14 cellular contexts compared by ENCODE assay signal in the genomic region with DNA sequence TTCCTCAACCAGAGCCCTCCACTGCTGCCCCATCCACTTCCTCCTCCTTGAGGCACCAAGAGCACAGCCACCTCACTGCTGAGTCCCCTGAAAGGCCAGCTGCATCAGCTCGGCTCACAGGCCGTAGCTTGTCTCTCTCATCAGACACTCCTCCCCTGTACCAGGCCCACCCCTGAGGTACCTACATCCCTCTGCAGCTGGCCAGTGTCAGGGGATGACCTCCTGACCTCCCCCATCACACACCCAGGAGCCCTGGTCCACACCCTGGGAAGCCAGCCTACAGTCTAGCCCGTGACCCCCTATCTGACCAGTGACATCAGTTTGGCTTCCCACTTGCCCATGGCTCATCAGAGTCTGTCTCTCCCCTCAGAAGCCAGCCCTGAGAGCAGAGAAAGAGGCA.
DNase-seq lines count a peak whose midpoint lies in the region; ATAC-seq, FAIRE-seq and TF ChIP-seq lines count a peak whose summit lies in the region.
"Had no signal": no experiment of that assay in that cellular context is flagged by ENCODE, and none has a peak within 500 bp of the region (broad histone marks: within the 10 kb centered on the region; RNA-seq: fewer than 3 reads in every experiment).

No MANE protein-coding gene starts in this region.

- CTCF ChIA-PET in RWPE1 (lab: Yijun Ruan, JAX): interaction anchor here (0.7 to 1.0 kb wide), 4 partner anchors 8 to 1522 kb away, joined by 3 to 7 read pairs (median 4); no protein-coding TSS in a partner anchor

- POLR2A ChIA-PET in RWPE1 (lab: Yijun Ruan, JAX; ENCODE audit: low non-redundant PET): no interaction called here

- H3K27ac ChIP-seq in RWPE1 (peak overlapping the region; percentile 37), parathyroid adenoma (peak overlapping the region; percentile 1)

- H2AFZ ChIP-seq in parathyroid adenoma: no peak overlapping the region

- H3K27ac Mint-ChIP-seq in CD14-positive monocyte: peak overlapping the region in 3 of 7 donors; percentile 25 to 50 (median 44)
- H3K27ac Mint-ChIP-seq: activated CD4-positive, alpha-beta T cell treated with anti-CD3 and anti-CD28 coated beads for 36 hours; activated naive CD4-positive, alpha-beta T cell treated with anti-CD3 and anti-CD28 coated beads, Interleukin-2, amount 50 U/mL, for 24 hours had no signal

- no peaks in the 10 kb centered on the region for H3K36me3 ChIP-seq in parathyroid adenoma (ENCODE audit: control insufficient read depth, insufficient read depth, low read length)

- H3K4me1 ChIP-seq in parathyroid adenoma: peaks cover 10% of the 10 kb centered on the region

- no peak overlapping the region for H3K4me2 ChIP-seq in parathyroid adenoma (ENCODE audit: low read length)

- DNase-seq in CD14-positive monocyte (ENCODE audit: low spot score) (peak; percentile 43), RWPE1 (ENCODE audit: low spot score) (no peak), left ventricle myocardium superior (no peak), H54 (ENCODE audit: insufficient read length, low spot score) (no peak), NCI-H2029 (lab: John Stamatoyannopoulos, UW) (no peak)
- DNase-seq in activated CD4-positive, alpha-beta T cell treated with anti-CD3 and anti-CD28 coated beads, Interleukin-2, amount 50 U/mL, for 48 hours: no peak
- DNase-seq: occipital lobe; stimulated activated CD4-positive, alpha-beta T cell treated with anti-CD3 and anti-CD28 coated beads, Interleukin-2, amount 100 ng/mL, for 48 hours; stimulated activated naive CD4-positive, alpha-beta T cell treated with Interleukin-2 at 50 U/mL for 16 hours; SW 1271 had no signal

- ATAC-seq in left ventricle myocardium superior: peak; percentile 22
- ATAC-seq in HG03521 (IDR thresholded peaks at IDR 0.05; ENCODE audit: unreplicated experiment): no peak

- no peak overlapping the region for H3K4me3 Mint-ChIP-seq in CD14-positive monocyte
- H3K4me3 Mint-ChIP-seq: activated CD4-positive, alpha-beta T cell treated with anti-CD3 and anti-CD28 coated beads for 36 hours; activated naive CD4-positive, alpha-beta T cell treated with anti-CD3 and anti-CD28 coated beads, Interleukin-2, amount 50 U/mL, for 24 hours had no signal

- TF ChIP-seq POLR2A in H54 (IDR thresholded peaks at IDR 0.05; ENCODE audit: low read depth, low read length): no peak

- peaks cover 20% of the 10 kb centered on the region for H3K4me1 Mint-ChIP-seq in CD14-positive monocyte
- H3K4me1 Mint-ChIP-seq: activated CD4-positive, alpha-beta T cell treated with anti-CD3 and anti-CD28 coated beads for 36 hours; activated naive CD4-positive, alpha-beta T cell treated with anti-CD3 and anti-CD28 coated beads, Interleukin-2, amount 50 U/mL, for 24 hours had no signal

- intact Hi-C loops in CD14-positive monocyte (cut with micrococcal nuclease): loop anchor here (5.0 to 10.0 kb wide), 2 partner anchors 48 to 680 kb away; no protein-coding TSS in a partner anchor
- intact Hi-C loops in left ventricle myocardium superior (cut with micrococcal nuclease): no loop called here

- H3K27me3 Mint-ChIP-seq in CD14-positive monocyte (ENCODE audit: low read depth in 3 of 3): peaks cover 2 to 10% (median 3%) of the 10 kb centered on the region in 3 donors
- H3K27me3 Mint-ChIP-seq: activated CD4-positive, alpha-beta T cell treated with anti-CD3 and anti-CD28 coated beads for 36 hours; activated naive CD4-positive, alpha-beta T cell treated with anti-CD3 and anti-CD28 coated beads, Interleukin-2, amount 50 U/mL, for 24 hours had no signal

- no peaks in the 10 kb centered on the region for H3K9me3 Mint-ChIP-seq in CD14-positive monocyte
- H3K9me3 Mint-ChIP-seq: activated naive CD4-positive, alpha-beta T cell treated with anti-CD3 and anti-CD28 coated beads, Interleukin-2, amount 50 U/mL, for 24 hours had no signal

- H3K79me2 ChIP-seq in parathyroid adenoma: no peaks in the 10 kb centered on the region

- H3K9me3 ChIP-seq in parathyroid adenoma (ENCODE audit: control insufficient read depth, low read length): no peaks in the 10 kb centered on the region

- peaks cover 0 to 2% of the 10 kb centered on the region in 2 donors for H3K36me3 Mint-ChIP-seq in CD14-positive monocyte
- H3K36me3 Mint-ChIP-seq: activated naive CD4-positive, alpha-beta T cell treated with anti-CD3 and anti-CD28 coated beads, Interleukin-2, amount 50 U/mL, for 24 hours had no signal

- no peak for FAIRE-seq in H54 (lab: Jason Lieb, UNC)

- TF ChIP-seq CTCF in CD14-positive monocyte (IDR thresholded peaks at IDR 0.05) (no peak), RWPE1 (conservative IDR thresholded peaks at IDR 0.05; ENCODE audit: low read depth) (no peak), parathyroid adenoma (IDR thresholded peaks at IDR 0.05) (no peak)

- H3K9ac ChIP-seq in parathyroid adenoma: no peak overlapping the region

- no peaks in the 10 kb centered on the region for H3K27me3 ChIP-seq in parathyroid adenoma (ENCODE audit: control insufficient read depth, insufficient read depth, low read length)

- H3K4me3 ChIP-seq in parathyroid adenoma (ENCODE audit: low read depth, low read length): no peak overlapping the region
